Comparison of ENCODE assay signal across 35 cellular contexts in genomic region chr6:30696432-30696831, GRCh38.
"Had no signal": no experiment of that assay in that cellular context is flagged by ENCODE, and none has a peak within 500 bp of the region (broad histone marks: within the 10 kb centered on the region; RNA-seq: fewer than 3 reads in every experiment).

No MANE protein-coding gene starts in this region.

- DNase-seq: activated B cell treated with CpG ODN at 0.5 μM for 24 hours; activated CD4-positive, alpha-beta T cell treated with anti-CD3 and anti-CD28 coated beads for 48 hours; activated CD4-positive, alpha-beta T cell treated with anti-CD3 and anti-CD28 coated beads, Interleukin-2, amount 50 U/mL, for 1 hour; activated CD4-positive, alpha-beta T cell treated with anti-CD3 and anti-CD28 coated beads, Interleukin-2, amount 50 U/mL, for 48 hours; activated CD8-positive, alpha-beta memory T cell treated with anti-CD3 and anti-CD28 coated beads for 24 hours; activated CD8-positive, alpha-beta T cell treated with anti-CD3 and anti-CD28 coated beads for 36 hours; activated effector memory CD4-positive, alpha-beta T cell treated with anti-CD3 and anti-CD28 coated beads, Interleukin-2, amount 50 U/mL, for 16 hours; activated naive CD4-positive, alpha-beta T cell treated with anti-CD3 and anti-CD28 coated beads for 36 hours; activated naive CD8-positive, alpha-beta T cell treated with anti-CD3 and anti-CD28 coated beads for 36 hours; activated naive CD8-positive, alpha-beta T cell treated with anti-CD3 and anti-CD28 coated beads, Interleukin-2, amount 50 U/mL, for 24 hours; activated T-cell treated with anti-CD3 and anti-CD28 coated beads, Interleukin-2, amount 50 U/mL, for 48 hours; adrenal gland; amygdala; brain microvascular endothelial cell; effector memory CD4-positive, alpha-beta T cell; endodermal cell; erythroblast; foreskin keratinocyte; gastrocnemius medialis; heart right ventricle; T-helper 1 cell; T-helper 17 cell; T1000; WERI-Rb-1 had no signal

- H3K27me3 Mint-ChIP-seq: activated B cell treated with CpG ODN at 0.5 μM for 24 hours; activated CD8-positive, alpha-beta T cell treated with anti-CD3 and anti-CD28 coated beads for 36 hours; activated naive CD4-positive, alpha-beta T cell treated with anti-CD3 and anti-CD28 coated beads, Interleukin-2, amount 50 U/mL, for 24 hours; activated naive CD8-positive, alpha-beta T cell treated with anti-CD3 and anti-CD28 coated beads for 36 hours; activated naive CD8-positive, alpha-beta T cell treated with anti-CD3 and anti-CD28 coated beads, Interleukin-2, amount 50 U/mL, for 24 hours; central memory CD8-positive, alpha-beta T cell; dendritic cell treated with granulocyte-macrophage colony-stimulating factor and Interleukin-4, amounts not matched to agents 40 ng/mL and 50 ng/mL, for 4 days; T-helper 17 cell had no signal

- H3K9me3 Mint-ChIP-seq: activated B cell treated with CpG ODN at 0.5 μM for 24 hours; activated CD8-positive, alpha-beta T cell treated with anti-CD3 and anti-CD28 coated beads for 36 hours; activated naive CD4-positive, alpha-beta T cell treated with anti-CD3 and anti-CD28 coated beads for 36 hours; activated naive CD4-positive, alpha-beta T cell treated with anti-CD3 and anti-CD28 coated beads, Interleukin-2, amount 50 U/mL, for 24 hours; activated naive CD8-positive, alpha-beta T cell treated with anti-CD3 and anti-CD28 coated beads for 36 hours; activated naive CD8-positive, alpha-beta T cell treated with anti-CD3 and anti-CD28 coated beads, Interleukin-2, amount 50 U/mL, for 24 hours; activated T-helper 1 cell treated with anti-CD3 and anti-CD28 coated beads, Interleukin-12 subunit alpha, Interleukin-12 subunit beta, Interleukin-2, Interleukin-4 antibody, amounts not matched to agents 30 ng/mL and 10 ng/mL and 1 ng/mL, durations not matched to agents 14 hours and 24 hours and 36 hours; activated T-helper 2 cell treated with anti-CD3 and anti-CD28 coated beads, Interferon-gamma antibody, Interleukin-2, Interleukin-4, amounts not matched to agents 10 μg/mL and 5 μg/mL and 100 μg/mL, durations not matched to agents 14 hours and 24 hours and 36 hours; central memory CD8-positive, alpha-beta T cell; dendritic cell treated with granulocyte-macrophage colony-stimulating factor and Interleukin-4, amounts not matched to agents 40 ng/mL and 50 ng/mL, for 4 days; endodermal cell; T-helper 2 cell treated with Interferon-gamma antibody and Interleukin-4, amounts not matched to agents 5 μg/mL and 100 μg/mL, for 36 hours had no signal

- H3K27ac ChIP-seq: brain microvascular endothelial cell, coronary artery, dorsolateral prefrontal cortex, esophagus muscularis mucosa, foreskin keratinocyte, gastrocnemius medialis, heart right ventricle, WERI-Rb-1 had no signal

- H3K9me3 ChIP-seq: adrenal gland, ascending aorta, esophagus muscularis mucosa, gastrocnemius medialis, heart right ventricle had no signal

- H3K36me3 ChIP-seq: WERI-Rb-1 had no signal

- H3K4me3 Mint-ChIP-seq: activated B cell treated with CpG ODN at 0.5 μM for 24 hours; activated CD8-positive, alpha-beta T cell treated with anti-CD3 and anti-CD28 coated beads for 36 hours; activated naive CD4-positive, alpha-beta T cell treated with anti-CD3 and anti-CD28 coated beads for 36 hours; activated naive CD4-positive, alpha-beta T cell treated with anti-CD3 and anti-CD28 coated beads, Interleukin-2, amount 50 U/mL, for 24 hours; activated naive CD8-positive, alpha-beta T cell treated with anti-CD3 and anti-CD28 coated beads for 36 hours; activated naive CD8-positive, alpha-beta T cell treated with anti-CD3 and anti-CD28 coated beads, Interleukin-2, amount 50 U/mL, for 24 hours; activated T-helper 1 cell treated with anti-CD3 and anti-CD28 coated beads, Interleukin-12 subunit alpha, Interleukin-12 subunit beta, Interleukin-2, Interleukin-4 antibody, amounts not matched to agents 30 ng/mL and 10 ng/mL and 1 ng/mL, durations not matched to agents 14 hours and 24 hours and 36 hours; central memory CD8-positive, alpha-beta T cell; dendritic cell treated with granulocyte-macrophage colony-stimulating factor and Interleukin-4, amounts not matched to agents 40 ng/mL and 50 ng/mL, for 4 days; endodermal cell; T-helper 17 cell; T-helper 2 cell treated with Interferon-gamma antibody and Interleukin-4, amounts not matched to agents 5 μg/mL and 100 μg/mL, for 36 hours had no signal

- ATAC-seq: activated CD4-positive, CD25-positive, alpha-beta regulatory T cell treated with anti-CD3 and anti-CD28 coated beads, Interleukin-2, amount 50 U/mL, for 24 hours; activated CD8-positive, alpha-beta T cell treated with anti-CD3 and anti-CD28 coated beads for 36 hours; activated naive CD8-positive, alpha-beta T cell treated with anti-CD3 and anti-CD28 coated beads, Interleukin-2, amount 50 U/mL, for 24 hours; foreskin keratinocyte; gastrocnemius medialis; heart right ventricle; T-helper 17 cell had no signal

- H3K4me3 ChIP-seq: adrenal gland, ascending aorta, coronary artery, dorsolateral prefrontal cortex, esophagus muscularis mucosa, gastrocnemius medialis, heart right ventricle had no signal

- H3K27me3 ChIP-seq: adrenal gland, ascending aorta, brain microvascular endothelial cell, dorsolateral prefrontal cortex, esophagus muscularis mucosa, foreskin keratinocyte, gastrocnemius medialis, heart right ventricle had no signal
